15 cellular contexts compared by ENCODE assay signal in the genomic region with DNA sequence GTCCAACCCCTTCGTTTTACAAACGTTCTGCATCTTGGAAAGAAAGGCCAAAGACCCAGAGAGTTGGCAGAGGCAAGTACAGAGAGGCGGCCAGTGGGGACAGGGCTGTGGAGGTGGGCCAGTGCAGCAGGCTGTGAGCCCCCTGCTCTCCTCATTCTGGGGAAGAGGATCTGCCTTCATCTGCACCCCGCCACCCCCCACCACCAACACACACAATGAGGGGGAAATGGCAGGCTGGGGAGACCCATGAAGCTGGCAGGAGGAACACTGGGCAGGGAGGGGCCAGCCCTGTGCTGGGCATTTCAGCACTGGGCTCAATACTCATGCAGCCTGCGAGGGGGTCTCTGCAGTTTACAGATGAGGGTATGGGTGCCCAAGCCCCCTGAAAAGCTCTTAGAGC. TPM values are rescaled to one million over a fixed set of nuclear protein-coding genes. Genes with fewer than 3 reads are reported as not detected.
DNase-seq lines count a peak whose midpoint lies in the region; ATAC-seq and TF ChIP-seq lines count a peak whose summit lies in the region.
"Had no signal": no experiment of that assay in that cellular context is flagged by ENCODE, and none has a peak within 500 bp of the region (broad histone marks: within the 10 kb centered on the region; RNA-seq: fewer than 3 reads in every experiment).

No MANE protein-coding gene starts in this region.

- 72 to 85% (median 80%) methylated on average over 5 of the region's 5 CpGs for WGBS in psoas muscle, 3 donors

- no peak overlapping the region for H3K4me3 Mint-ChIP-seq in chondrocyte (ENCODE audit: unreplicated experiment)
- no peak overlapping the region for H3K4me3 Mint-ChIP-seq in mesothelial cell of epicardium
- H3K4me3 Mint-ChIP-seq: activated T-cell treated with anti-CD3 and anti-CD28 coated beads, Interleukin-2, amount 50 U/mL, for 72 hours; naive thymus-derived CD4-positive, alpha-beta T cell had no signal

- peak overlapping the region; percentile 43 for H3K9ac ChIP-seq in HUES6 (ENCODE audit: low read length)

- intact Hi-C loops in Right ventricle myocardium inferior (cut with DNase I): no loop called here
- intact Hi-C loops in psoas muscle (cut with DNase I): loop anchor here in 1 of 2 donors (10.0 kb wide), 1 partner anchor 273 kb away; a partner anchor contains a TSS

- H3K4me3 ChIP-seq in HUES6 (ENCODE audit: low read depth, low read length) (no peak overlapping the region), thoracic aorta (no peak overlapping the region), psoas muscle (no peak overlapping the region)
- H3K4me3 ChIP-seq: SJCRH30 had no signal

- no peaks in the 10 kb centered on the region for H3K27me3 Mint-ChIP-seq in chondrocyte (ENCODE audit: low read depth)
- H3K27me3 Mint-ChIP-seq in mesothelial cell of epicardium (ENCODE audit: low read depth): no peaks in the 10 kb centered on the region
- H3K27me3 Mint-ChIP-seq: naive thymus-derived CD4-positive, alpha-beta T cell had no signal

- H3K36me3 ChIP-seq in HUES6 (ENCODE audit: control insufficient read depth, insufficient read depth, low read length) (no peaks in the 10 kb centered on the region), thoracic aorta (no peaks in the 10 kb centered on the region), psoas muscle (ENCODE audit: insufficient read depth in 1 of 2, low read depth in 1 of 2) (no peaks in the 10 kb centered on the region)

- H3K27ac Mint-ChIP-seq in chondrocyte (ENCODE audit: unreplicated experiment) (peak overlapping the region; percentile 99), mesothelial cell of epicardium (peak overlapping the region; percentile 88)
- H3K27ac Mint-ChIP-seq: activated T-cell treated with anti-CD3 and anti-CD28 coated beads, Interleukin-2, amount 50 U/mL, for 72 hours; naive thymus-derived CD4-positive, alpha-beta T cell had no signal

- H3K27ac ChIP-seq in HUES6 (ENCODE audit: low read depth, low read length) (peak overlapping the region; percentile 65; the same call in 1 of the 2 replicates), thoracic aorta (peak overlapping the region; percentile 48 to 89), psoas muscle (no peak overlapping the region)
- H3K27ac ChIP-seq: SJCRH30 had no signal

- DNase-seq in chondrocyte (ENCODE audit: low spot score): no peak
- DNase-seq in mesothelial cell of epicardium (ENCODE audit: low spot score in 2 of 2, unreplicated experiment in 2 of 2): no peak
- DNase-seq in thoracic aorta (ENCODE audit: low spot score): no peak
- no peak for DNase-seq in GM13977 (ENCODE audit: low spot score)
- no peak for DNase-seq in NCI-H2107 treated with DMSO at 0.1 percent for 48 hours (lab: John Stamatoyannopoulos, UW; ENCODE audit: unreplicated experiment)
- no peak for DNase-seq in Right ventricle myocardium inferior (ENCODE audit: missing footprints)
- no peak for DNase-seq in psoas muscle
- DNase-seq: activated T-cell treated with anti-CD3 and anti-CD28 coated beads, Interleukin-2, amount 50 U/mL, for 72 hours; DMS53; KG1; naive thymus-derived CD4-positive, alpha-beta T cell; NCI-H1105 treated with DMSO at 0.1 percent for 48 hours; SJCRH30; stimulated activated CD8-positive, alpha-beta memory T cell treated with anti-CD3 and anti-CD28 coated beads, Interleukin-4, amount 100 ng/mL, for 48 hours had no signal

- H3K36me3 Mint-ChIP-seq in chondrocyte (ENCODE audit: low read depth) (peaks cover 2% of the 10 kb centered on the region), mesothelial cell of epicardium (peaks cover 10% of the 10 kb centered on the region)

- H3K4me1 ChIP-seq in HUES6 (ENCODE audit: control insufficient read depth, insufficient read depth, low read length): peaks cover 45% of the 10 kb centered on the region
- H3K4me1 ChIP-seq in thoracic aorta (ENCODE audit: control insufficient read depth in 1 of 2, low read depth in 2 of 2): peaks cover 10 to 21% of the 10 kb centered on the region in 2 donors
- H3K4me1 ChIP-seq in psoas muscle: peaks cover 16% of the 10 kb centered on the region

- H3K4me1 Mint-ChIP-seq in chondrocyte (ENCODE audit: low read depth) (peaks cover 64% of the 10 kb centered on the region), mesothelial cell of epicardium (peaks cover 52% of the 10 kb centered on the region)

- ATAC-seq in thoracic aorta (ENCODE audit: insufficient number of reproducible peaks, low FRiP score, low read depth) (no peak), Right ventricle myocardium inferior (no peak), psoas muscle (no peak)
- ATAC-seq: activated T-cell treated with anti-CD3 and anti-CD28 coated beads, Interleukin-2, amount 50 U/mL, for 72 hours; naive thymus-derived CD4-positive, alpha-beta T cell had no signal

- in situ Hi-C loops in GM13977 (cut with MboI; ENCODE audit: low pct_unique_long_range_greater_than_20kb, low sequenced_read_pairs, unreplicated experiment): loop anchor here (10.0 kb wide), 1 partner anchor 103 kb away; a partner anchor contains a TSS

- no peaks in the 10 kb centered on the region; the same call in 1 of the 2 replicates for H3K27me3 ChIP-seq in HUES6 (ENCODE audit: control insufficient read depth, insufficient read depth, low read length)
- H3K27me3 ChIP-seq in thoracic aorta (replicated peaks; ENCODE audit: insufficient read depth): no peaks in the 10 kb centered on the region
- H3K27me3 ChIP-seq in psoas muscle (ENCODE audit: insufficient read depth in 3 of 3, low read length in 2 of 3): no peaks in the 10 kb centered on the region
- H3K27me3 ChIP-seq: SJCRH30 had no signal

- H3K9me3 Mint-ChIP-seq in chondrocyte (ENCODE audit: low read depth) (no peaks in the 10 kb centered on the region), mesothelial cell of epicardium (no peaks in the 10 kb centered on the region)
- H3K9me3 Mint-ChIP-seq: activated T-cell treated with anti-CD3 and anti-CD28 coated beads, Interleukin-2, amount 50 U/mL, for 72 hours had no signal

- H3K9me3 ChIP-seq in HUES6 (ENCODE audit: control insufficient read depth, insufficient read depth, low read depth, low read length) (no peaks in the 10 kb centered on the region), thoracic aorta (no peaks in the 10 kb centered on the region), psoas muscle (no peaks in the 10 kb centered on the region)
- H3K9me3 ChIP-seq: SJCRH30 had no signal

- TF ChIP-seq CTCF in chondrocyte (IDR thresholded peaks at IDR 0.05) (no peak), mesothelial cell of epicardium (IDR thresholded peaks at IDR 0.05; ENCODE audit: unreplicated experiment) (no peak), thoracic aorta (IDR thresholded peaks at IDR 0.05) (no peak), GM13977 (IDR thresholded peaks at IDR 0.05; ENCODE audit: extremely low read depth, insufficient read depth, missing control alignments) (no peak), psoas muscle (IDR thresholded peaks at IDR 0.05) (no peak)

RNA-seq across cellular contexts. Expression of a gene that starts 14.6 kb away (rescaled TPM):
- 111 to 156 TPM (median 152 TPM) in 3 replicates for total RNA-seq in chondrocyte
- total RNA-seq in mesothelial cell of epicardium: 464 to 480 TPM (median 472 TPM) in 3 replicates
- 10 to 100 TPM; 10.9 to 14.4 TPM for total RNA-seq in thoracic aorta
- total RNA-seq in Right ventricle myocardium inferior: 30.0 TPM
- 10 to 100 TPM; 10.1 to 29.2 (median 16.6) TPM for total RNA-seq in psoas muscle
- 10 to 100 TPM in 2 of 3 donors, 1 to 10 TPM in 1; 7.6 to 24.8 (median 14.3) TPM for polyA plus RNA-seq in psoas muscle

RNA-seq across cellular contexts. Expression of a gene that starts 16.1 kb away (rescaled TPM):
- total RNA-seq in chondrocyte: 13.4 to 15.1 TPM (median 14.5 TPM) in 3 replicates
- 24.0 to 26.8 TPM (median 24.0 TPM) in 3 replicates for total RNA-seq in mesothelial cell of epicardium
- total RNA-seq in thoracic aorta: 1 to 10 TPM; 7.0 to 7.1 TPM
- total RNA-seq in Right ventricle myocardium inferior: 2.2 TPM
- 1 to 10 TPM; 2.2 to 3.7 (median 2.6) TPM for total RNA-seq in psoas muscle
- 1 to 10 TPM; 2.1 to 2.9 (median 2.2) TPM for polyA plus RNA-seq in psoas muscle

RNA-seq across cellular contexts. Expression of a gene that starts 32.3 kb away (rescaled TPM):
- 0.80 to 2.9 TPM (median 1.2 TPM) in 3 replicates for total RNA-seq in chondrocyte
- 2.4 to 2.8 TPM (median 2.7 TPM) in 3 replicates for total RNA-seq in mesothelial cell of epicardium
- not detected for total RNA-seq in thoracic aorta
- not detected for total RNA-seq in Right ventricle myocardium inferior
- under 1 TPM in 2 of 4 donors, not detected in 2; 0.26 to 0.47 TPM for total RNA-seq in psoas muscle
- under 1 TPM; 0.05 to 0.13 (median 0.07) TPM for polyA plus RNA-seq in psoas muscle
- polyA plus RNA-seq: naive thymus-derived CD4-positive, alpha-beta T cell had no signal
